In genomic region chr2:131552886-131553285, GRCh38 we compare ENCODE assay signal across 29 cellular contexts.
"Had no signal": no experiment of that assay in that cellular context is flagged by ENCODE, and none has a peak within 500 bp of the region (broad histone marks: within the 10 kb centered on the region; RNA-seq: fewer than 3 reads in every experiment).

No MANE protein-coding gene starts in this region.

- DNase-seq: activated CD4-positive, alpha-beta memory T cell treated with anti-CD3 and anti-CD28 coated beads for 36 hours; activated CD4-positive, alpha-beta T cell treated with anti-CD3 and anti-CD28 coated beads for 4 hours; activated CD4-positive, alpha-beta T cell treated with anti-CD3 and anti-CD28 coated beads, Interleukin-2, amount 50 U/mL, for 1 hour; activated CD4-positive, CD25-positive, alpha-beta regulatory T cell treated with anti-CD3 and anti-CD28 coated beads, Interleukin-2, amount 50 U/mL, for 72 hours; activated CD8-positive, alpha-beta memory T cell treated with anti-CD3 and anti-CD28 coated beads, Interleukin-2, amount 50 U/mL, for 4 hours; activated effector memory CD4-positive, alpha-beta T cell treated with anti-CD3 and anti-CD28 coated beads, Interleukin-2, amount 50 U/mL, for 16 hours; activated naive CD4-positive, alpha-beta T cell; activated naive CD4-positive, alpha-beta T cell treated with anti-CD3 and anti-CD28 coated beads, Interleukin-2, amount 50 U/mL, for 16 hours; activated naive CD8-positive, alpha-beta T cell treated with anti-CD3 and anti-CD28 coated beads for 36 hours; activated T-cell treated with anti-CD3 and anti-CD28 coated beads for 4 hours; activated T-cell treated with anti-CD3 and anti-CD28 coated beads, Interleukin-2, amount 50 U/mL, for 4 hours; amniotic stem cell; aorta; brain microvascular endothelial cell; central memory CD4-positive, alpha-beta T cell; Karpas-422; NCI-H1105 treated with DMSO at 0.1 percent for 48 hours; NCI-H1436 treated with DMSO at 0.1 percent for 48 hours; NCI-H1694 treated with DMSO at 0.1 percent for 48 hours; NCI-H2029; NCI-H345; NCI-H524 treated with DMSO at 0.1 percent for 48 hours; SIG-M5; T1000 had no signal

- H3K27ac Mint-ChIP-seq: activated CD4-positive, alpha-beta memory T cell treated with anti-CD3 and anti-CD28 coated beads for 36 hours; activated naive CD8-positive, alpha-beta T cell treated with anti-CD3 and anti-CD28 coated beads for 36 hours; WTC11 had no signal

- ATAC-seq: activated T-cell treated with anti-CD3 and anti-CD28 coated beads, Interleukin-2, amount 50 U/mL, for 4 hours; Right ventricle myocardium inferior; WTC11 had no signal

- H3K27me3 ChIP-seq: brain microvascular endothelial cell had no signal

- H3K4me1 Mint-ChIP-seq: activated naive CD8-positive, alpha-beta T cell treated with anti-CD3 and anti-CD28 coated beads for 36 hours; WTC11 had no signal

- H3K9me3 Mint-ChIP-seq: activated CD4-positive, alpha-beta memory T cell treated with anti-CD3 and anti-CD28 coated beads for 36 hours; activated naive CD8-positive, alpha-beta T cell treated with anti-CD3 and anti-CD28 coated beads for 36 hours; activated T-cell treated with anti-CD3 and anti-CD28 coated beads, Interleukin-2, amount 50 U/mL, for 4 hours had no signal

- FAIRE-seq: RCC 7860, TTC549 had no signal

- H3K36me3 Mint-ChIP-seq: activated CD4-positive, alpha-beta memory T cell treated with anti-CD3 and anti-CD28 coated beads for 36 hours; WTC11 had no signal

- H3K27ac ChIP-seq: brain microvascular endothelial cell, RWPE1 had no signal

- H3K36me3 ChIP-seq: brain microvascular endothelial cell had no signal

- H3K4me3 Mint-ChIP-seq: activated CD4-positive, alpha-beta memory T cell treated with anti-CD3 and anti-CD28 coated beads for 36 hours; activated naive CD8-positive, alpha-beta T cell treated with anti-CD3 and anti-CD28 coated beads for 36 hours; activated T-cell treated with anti-CD3 and anti-CD28 coated beads, Interleukin-2, amount 50 U/mL, for 4 hours; WTC11 had no signal
